Comparison of ENCODE assay signal across 19 cellular contexts in the genomic region with DNA sequence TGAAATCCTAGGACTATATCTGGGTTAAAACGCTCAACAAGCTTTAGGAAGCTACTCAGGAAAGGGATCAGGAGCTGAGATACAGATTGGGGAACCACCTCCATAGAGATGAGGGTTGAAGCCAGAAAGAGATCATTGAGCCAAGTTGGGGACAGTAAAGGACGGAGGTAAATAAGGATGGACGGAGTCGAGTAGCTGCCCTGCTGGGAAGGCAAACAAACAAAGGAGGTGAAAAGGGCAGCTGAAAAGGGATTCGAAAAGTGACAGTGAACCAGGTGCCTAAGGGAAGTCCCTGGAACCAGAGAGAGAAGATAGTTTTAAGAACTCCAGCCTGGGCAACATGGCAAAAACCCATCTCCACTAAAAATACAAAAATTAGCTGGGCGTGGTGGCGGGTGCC. TPM values are rescaled to one million over a fixed set of nuclear protein-coding genes. Genes with fewer than 3 reads are reported as not detected.
DNase-seq lines count a peak whose midpoint lies in the region; ATAC-seq and TF ChIP-seq lines count a peak whose summit lies in the region.
"Had no signal": no experiment of that assay in that cellular context is flagged by ENCODE, and none has a peak within 500 bp of the region (broad histone marks: within the 10 kb centered on the region; RNA-seq: fewer than 3 reads in every experiment).

No MANE protein-coding gene starts in this region.

- ATAC-seq in WTC11, result peak; percentile 51
- ATAC-seq: Right ventricle myocardium inferior had no signal

- no peak overlapping the region for H3K27ac ChIP-seq in neuronal stem cell (replicated peaks; ENCODE audit: low read length)
- H3K27ac ChIP-seq: BLaER1, HL-60, Peyer's patch had no signal

- no peaks in the 10 kb centered on the region for H3K79me1 ChIP-seq in neuronal stem cell (ENCODE audit: low read depth, low read length)

- H3K27ac Mint-ChIP-seq in WTC11, result no peak overlapping the region
- H3K27ac Mint-ChIP-seq: CD8-positive, alpha-beta memory T cell; H9; IgD-negative memory B cell had no signal

- H4K91ac ChIP-seq in neuronal stem cell (ENCODE audit: low read depth, low read length, poor library complexity), result no peak overlapping the region

- CTCF ChIA-PET in WTC11 (lab: Charles Lee), result interaction anchor here (1.2 to 1.3 kb wide), 2 partner anchors 43 to 239 kb away, joined by 3 to 5 read pairs; no protein-coding TSS in a partner anchor

- H2BK15ac ChIP-seq in neuronal stem cell (ENCODE audit: low read length), result no peak overlapping the region

- no peak overlapping the region for H2BK12ac ChIP-seq in neuronal stem cell (ENCODE audit: low read length)

- no peaks in the 10 kb centered on the region for H3K36me3 ChIP-seq in neuronal stem cell (replicated peaks in 1 of 2; ENCODE audit: control insufficient read depth in 2 of 2, insufficient read depth in 2 of 2, low read length in 2 of 2)
- H3K36me3 ChIP-seq: BLaER1, Peyer's patch had no signal

- no peak overlapping the region for H3K18ac ChIP-seq in neuronal stem cell (ENCODE audit: low read length)

- H3K4ac ChIP-seq in neuronal stem cell (ENCODE audit: low read length), result no peak overlapping the region

- H3K27me3 ChIP-seq in neuronal stem cell (ENCODE audit: control insufficient read depth in 3 of 3, insufficient read depth in 3 of 3, low read depth in 1 of 3, low read length in 3 of 3), result no peaks in the 10 kb centered on the region
- H3K27me3 ChIP-seq: BLaER1, Peyer's patch had no signal

- H2AFZ ChIP-seq in neuronal stem cell (ENCODE audit: low read length), result peak overlapping the region; percentile 1

- no peak overlapping the region for H3K4me2 ChIP-seq in neuronal stem cell (ENCODE audit: insufficient read depth, low read length, poor library complexity, severe bottlenecking)
- H3K4me2 ChIP-seq: BLaER1 had no signal

- no CpG with 5 or more reads among the region's 7 CpGs for WGBS in neuronal stem cell (ENCODE audit: extremely low coverage in 2 of 2, insufficient read length in 2 of 2, insufficient replicate concordance in 1 of 2), 2 donors

- H2AK5ac ChIP-seq in neuronal stem cell (ENCODE audit: low read depth, low read length), result no peak overlapping the region

- H2BK5ac ChIP-seq in neuronal stem cell (ENCODE audit: low read length), result no peak overlapping the region

- no peak overlapping the region for H3K23ac ChIP-seq in neuronal stem cell (ENCODE audit: low read depth, low read length, poor library complexity)

- H3K4me3 Mint-ChIP-seq in WTC11, result no peak overlapping the region
- H3K4me3 Mint-ChIP-seq: CD8-positive, alpha-beta memory T cell; H9; IgD-negative memory B cell had no signal

- POLR2A ChIA-PET in WTC11 (lab: Charles Lee), result no interaction called here

- H3K4me3 ChIP-seq in neuronal stem cell (ENCODE audit: low read length in 2 of 2), result no peak overlapping the region
- H3K4me3 ChIP-seq: BLaER1, Peyer's patch had no signal

- no peak overlapping the region for H4K8ac ChIP-seq in neuronal stem cell (ENCODE audit: low read depth, low read length)

- no peak overlapping the region for H3K14ac ChIP-seq in neuronal stem cell (ENCODE audit: low read length)

- H3K27me3 Mint-ChIP-seq in WTC11 (ENCODE audit: low read depth), result peaks cover 16% of the 10 kb centered on the region
- H3K27me3 Mint-ChIP-seq: IgD-negative memory B cell had no signal

- no peak overlapping the region for H2BK120ac ChIP-seq in neuronal stem cell (ENCODE audit: low read depth, low read length)

- H3K9ac ChIP-seq in neuronal stem cell (ENCODE audit: low read depth, low read length, poor library complexity), result no peak overlapping the region
- H3K9ac ChIP-seq: BLaER1 had no signal

- peaks cover 12% of the 10 kb centered on the region for H3K4me1 Mint-ChIP-seq in WTC11
- H3K4me1 Mint-ChIP-seq: CD8-positive, alpha-beta memory T cell; IgD-negative memory B cell had no signal

- peaks cover 0 to 2% of the 10 kb centered on the region in 2 donors for H3K4me1 ChIP-seq in neuronal stem cell (ENCODE audit: control insufficient read depth in 2 of 2, insufficient read depth in 1 of 2, low read depth in 1 of 2, low read length in 2 of 2)
- H3K4me1 ChIP-seq: BLaER1, Peyer's patch had no signal

- DNase-seq in NCI-H146 (lab: John Stamatoyannopoulos, UW), result peak; percentile 38
- DNase-seq in NCI-H146 treated with DMSO at 0.1 percent for 48 hours (lab: John Stamatoyannopoulos, UW; ENCODE audit: unreplicated experiment), result no peak
- peak; percentile 42 for DNase-seq in NCI-H345 treated with DMSO at 0.1 percent for 48 hours (lab: John Stamatoyannopoulos, UW; ENCODE audit: unreplicated experiment)
- no peak for DNase-seq in WTC11 (ENCODE audit: low spot score)
- no peak for DNase-seq in neuronal stem cell (ENCODE audit: low spot score)
- no peak for DNase-seq in OCI-M1 (lab: John Stamatoyannopoulos, UW)
- no peak for DNase-seq in NCI-H2029 (lab: John Stamatoyannopoulos, UW)
- DNase-seq in NCI-H187 (lab: John Stamatoyannopoulos, UW), result no peak
- DNase-seq: CD8-positive, alpha-beta memory T cell; EL; H9; NCI-H1694; NCI-H226; NCI-H82; Peyer's patch had no signal

- H3K36me3 Mint-ChIP-seq in WTC11, result no peaks in the 10 kb centered on the region
- H3K36me3 Mint-ChIP-seq: CD8-positive, alpha-beta memory T cell; IgD-negative memory B cell had no signal

- TF ChIP-seq CTCF in WTC11 (IDR thresholded peaks at IDR 0.05), result no peak

- no peaks in the 10 kb centered on the region for H3K9me3 Mint-ChIP-seq in WTC11
- H3K9me3 Mint-ChIP-seq: CD8-positive, alpha-beta memory T cell; H9 had no signal

- no peaks in the 10 kb centered on the region for H3K9me3 ChIP-seq in neuronal stem cell (replicated peaks in 1 of 2; ENCODE audit: control insufficient read depth in 2 of 2, insufficient read depth in 1 of 2, low read depth in 1 of 2, low read length in 2 of 2)
- H3K9me3 ChIP-seq: BLaER1, Peyer's patch had no signal

TF ChIP-seq in WTC11, 78 proteins besides CTCF, POLR2A, EP300 and RAD21:
- TF ChIP-seq, protein P1, sequence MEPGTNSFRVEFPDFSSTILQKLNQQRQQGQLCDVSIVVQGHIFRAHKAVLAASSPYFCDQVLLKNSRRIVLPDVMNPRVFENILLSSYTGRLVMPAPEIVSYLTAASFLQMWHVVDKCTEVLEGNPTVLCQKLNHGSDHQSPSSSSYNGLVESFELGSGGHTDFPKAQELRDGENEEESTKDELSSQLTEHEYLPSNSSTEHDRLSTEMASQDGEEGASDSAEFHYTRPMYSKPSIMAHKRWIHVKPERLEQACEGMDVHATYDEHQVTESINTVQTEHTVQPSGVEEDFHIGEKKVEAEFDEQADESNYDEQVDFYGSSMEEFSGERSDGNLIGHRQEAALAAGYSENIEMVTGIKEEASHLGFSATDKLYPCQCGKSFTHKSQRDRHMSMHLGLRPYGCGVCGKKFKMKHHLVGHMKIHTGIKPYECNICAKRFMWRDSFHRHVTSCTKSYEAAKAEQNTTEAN (CRISPR knock-in tag; IDR thresholded peaks at IDR 0.05), result no peak

RNA-seq across cellular contexts. Expression of a gene that starts 6.3 kb away (rescaled TPM):
- 18.1 to 20.7 TPM (median 19.0 TPM) in 3 replicates for total RNA-seq in WTC11 (2021)
- polyA plus RNA-seq in neuronal stem cell (2013, experiment 1 of 2), result 21.2 TPM
- polyA plus RNA-seq in neuronal stem cell (2013, experiment 2 of 2), result 21.8 TPM

Comparison
In these comparisons a context has a peak if more than half of its experiments do, and no peak if none do; other contexts are left out.
1. DNase-seq: peak in NCI-H146 (single experiment) and NCI-H345 treated with DMSO at 0.1 percent for 48 hours (single experiment); none in NCI-H146 treated with DMSO at 0.1 percent for 48 hours (single experiment), WTC11 (single experiment), neuronal stem cell (single experiment), OCI-M1 (single experiment), NCI-H2029 (single experiment) and NCI-H187 (0 of 2).